ENCODE assay signal across 12 cellular contexts in the genomic region with DNA sequence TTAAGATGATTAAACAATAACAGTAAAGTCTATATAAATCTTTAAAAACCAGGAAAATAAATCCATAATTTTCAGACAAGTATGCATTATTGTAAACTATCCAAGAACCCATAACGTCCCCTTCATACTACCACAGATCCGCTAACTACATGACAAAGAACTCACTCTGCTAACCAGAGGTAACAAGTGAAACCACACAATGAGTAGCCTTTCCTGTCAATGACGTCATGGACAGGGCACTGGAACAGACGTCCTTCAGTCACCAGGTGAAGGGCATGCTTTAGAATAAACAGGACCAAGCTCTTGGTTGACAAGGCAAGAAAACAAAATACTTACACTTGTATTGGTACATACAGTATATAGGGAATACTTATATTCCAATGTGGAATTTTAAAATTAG. TPM values are rescaled to one million over a fixed set of nuclear protein-coding genes. Genes with fewer than 3 reads are reported as not detected.
A peak's percentile ranks its signal among the peaks of the same experiment; 100 is the strongest.
DNase-seq lines count a peak whose midpoint lies in the region; ATAC-seq and TF ChIP-seq lines count a peak whose summit lies in the region.
"Had no signal": no experiment of that assay in that cellular context is flagged by ENCODE, and none has a peak within 500 bp of the region (broad histone marks: within the 10 kb centered on the region; RNA-seq: fewer than 3 reads in every experiment).

No MANE protein-coding gene starts in this region.

- no peaks in the 10 kb centered on the region for H3F3A ChIP-seq in GM23248 (ENCODE audit: insufficient read depth)

- in situ Hi-C loops in GM23248 (cut with MboI): no loop called here

- no peak overlapping the region for H3K9ac ChIP-seq in GM23248

- no peak for TF ChIP-seq CTCF in fibroblast of the aortic adventitia (IDR thresholded peaks at IDR 0.05; ENCODE audit: insufficient read depth, low read length)
- no peak for TF ChIP-seq CTCF in neutrophil (IDR thresholded peaks at IDR 0.05)
- TF ChIP-seq CTCF in GM10266 (IDR thresholded peaks at IDR 0.05; ENCODE audit: control insufficient read depth, insufficient read depth, low read depth, missing control alignments): no peak

- H3K4me1 ChIP-seq in GM23248 (ENCODE audit: insufficient read depth) (no peaks in the 10 kb centered on the region), neutrophil (ENCODE audit: control insufficient read depth in 1 of 2, insufficient read depth in 1 of 2, low read depth in 1 of 2, low read length in 1 of 2) (peaks cover 18 to 31% of the 10 kb centered on the region in 2 experiments)
- H3K4me1 ChIP-seq: esophagus squamous epithelium, SJSA1 had no signal

- WGBS in GM23248 (ENCODE audit: low coverage in 1 of 2, low lambda C conversion rate in 2 of 2, missing lambda C conversion rate in 2 of 2), 2 experiments: 64 to 72% methylated on average over 4 of the region's 4 CpGs

- no peak for ATAC-seq in GM18520 (IDR thresholded peaks at IDR 0.05; ENCODE audit: unreplicated experiment)

- no peaks in the 10 kb centered on the region for H4K20me1 ChIP-seq in GM23248 (ENCODE audit: insufficient read depth)

- peak; percentile 20 for DNase-seq in GM23248
- peak; percentile 92 to 95 for DNase-seq in SHP77 (lab: John Stamatoyannopoulos, UW)
- DNase-seq in fibroblast of the aortic adventitia (ENCODE audit: low read depth): peak; percentile 12
- DNase-seq in activated CD4-positive, alpha-beta T cell treated with anti-CD3 and anti-CD28 coated beads for 1 hour: no peak
- no peak for DNase-seq in GM10266 (ENCODE audit: extremely low spot score)
- no peak for DNase-seq in NCI-H1092 (lab: John Stamatoyannopoulos, UW)
- DNase-seq: DMS79 treated with DMSO at 0.1 percent for 48 hours, esophagus squamous epithelium had no signal

- H3K9me3 ChIP-seq in GM23248 (ENCODE audit: low read depth) (no peaks in the 10 kb centered on the region), neutrophil (no peaks in the 10 kb centered on the region)
- H3K9me3 ChIP-seq: esophagus squamous epithelium, SJSA1, tibial nerve had no signal

- H3K9me2 ChIP-seq in GM23248 (ENCODE audit: insufficient read depth): no peaks in the 10 kb centered on the region

- no peak overlapping the region for H3K4me2 ChIP-seq in GM23248 (ENCODE audit: unreplicated experiment)

- H3K36me3 ChIP-seq in GM23248 (ENCODE audit: low read depth) (no peaks in the 10 kb centered on the region), neutrophil (peaks cover 10% of the 10 kb centered on the region)
- H3K36me3 ChIP-seq: SJSA1 had no signal

- H3K27ac ChIP-seq in GM23248 (no peak overlapping the region), neutrophil (peak overlapping the region; percentile 80)
- H3K27ac ChIP-seq: SJSA1 had no signal

- no peaks in the 10 kb centered on the region for H3K27me3 ChIP-seq in GM23248 (replicated peaks; ENCODE audit: insufficient read depth)
- H3K27me3 ChIP-seq in neutrophil: no peaks in the 10 kb centered on the region
- H3K27me3 ChIP-seq: esophagus squamous epithelium, tibial nerve had no signal

- H3K79me2 ChIP-seq in GM23248 (ENCODE audit: insufficient read depth): no peaks in the 10 kb centered on the region

- no peak overlapping the region for H3K4me3 ChIP-seq in GM23248
- no peak overlapping the region for H3K4me3 ChIP-seq in fibroblast of the aortic adventitia (ENCODE audit: low read depth, low read length)
- no peak overlapping the region for H3K4me3 ChIP-seq in neutrophil (ENCODE audit: low read depth in 1 of 2, low read length in 1 of 2)
- H3K4me3 ChIP-seq: esophagus squamous epithelium, SJSA1, tibial nerve had no signal

- no peak overlapping the region for H2AFZ ChIP-seq in GM23248

RNA-seq across cellular contexts. Expression of a gene that starts 45.2 kb away (rescaled TPM):
- total RNA-seq in GM23248 (2014; rRNA removed; shearing (Covaris generic)): 32.9 and 49.8 TPM in 2 replicates
- polyA plus RNA-seq in GM23248 (2016; fragmentation: Nextera tagmentation; extraction: Ambion mirVana): 27.3 and 30.4 TPM in 2 replicates
- 21.7 and 27.3 TPM in 2 replicates for total RNA-seq in fibroblast of the aortic adventitia (ENCODE audit: low replicate concordance)

Comparison
In these comparisons a context has a peak if more than half of its experiments do, and no peak if none do; other contexts are left out.
1. DNase-seq: peak in GM23248 (single experiment), SHP77 (2 of 2) and fibroblast of the aortic adventitia (single experiment); none in activated CD4-positive, alpha-beta T cell treated with anti-CD3 and anti-CD28 coated beads for 1 hour (single experiment), GM10266 (single experiment) and NCI-H1092 (single experiment).